Comparison of ENCODE assay signal across 7 cellular contexts in genomic region chr9:102862478-102862877, GRCh38.
"Had no signal": no experiment of that assay in that cellular context is flagged by ENCODE, and none has a peak within 500 bp of the region (broad histone marks: within the 10 kb centered on the region; RNA-seq: fewer than 3 reads in every experiment).

No MANE protein-coding gene starts in this region.

- DNase-seq: H9, HCEC 1CT, KG1 had no signal

- H3K9me3 Mint-ChIP-seq: H9 had no signal

- H3K27ac ChIP-seq: HL-60 had no signal

- H3K4me1 Mint-ChIP-seq: GM23338, H9, IgD-negative memory B cell had no signal

- H3K27me3 Mint-ChIP-seq: IgD-negative memory B cell had no signal

- H3K4me3 ChIP-seq: GM23338 had no signal

- H3K4me2 ChIP-seq: GM23338 had no signal

- H3K4me3 Mint-ChIP-seq: GM23338, H9, IgD-negative memory B cell had no signal

- H3K36me3 Mint-ChIP-seq: IgD-negative memory B cell had no signal

- ATAC-seq: GM23338 had no signal

- FAIRE-seq: H1 had no signal

- H3K27ac Mint-ChIP-seq: GM23338, H9, IgD-negative memory B cell had no signal

- H2AFZ ChIP-seq: GM23338 had no signal
